Comparison of ENCODE assay signal across 8 cellular contexts in the genomic region with DNA sequence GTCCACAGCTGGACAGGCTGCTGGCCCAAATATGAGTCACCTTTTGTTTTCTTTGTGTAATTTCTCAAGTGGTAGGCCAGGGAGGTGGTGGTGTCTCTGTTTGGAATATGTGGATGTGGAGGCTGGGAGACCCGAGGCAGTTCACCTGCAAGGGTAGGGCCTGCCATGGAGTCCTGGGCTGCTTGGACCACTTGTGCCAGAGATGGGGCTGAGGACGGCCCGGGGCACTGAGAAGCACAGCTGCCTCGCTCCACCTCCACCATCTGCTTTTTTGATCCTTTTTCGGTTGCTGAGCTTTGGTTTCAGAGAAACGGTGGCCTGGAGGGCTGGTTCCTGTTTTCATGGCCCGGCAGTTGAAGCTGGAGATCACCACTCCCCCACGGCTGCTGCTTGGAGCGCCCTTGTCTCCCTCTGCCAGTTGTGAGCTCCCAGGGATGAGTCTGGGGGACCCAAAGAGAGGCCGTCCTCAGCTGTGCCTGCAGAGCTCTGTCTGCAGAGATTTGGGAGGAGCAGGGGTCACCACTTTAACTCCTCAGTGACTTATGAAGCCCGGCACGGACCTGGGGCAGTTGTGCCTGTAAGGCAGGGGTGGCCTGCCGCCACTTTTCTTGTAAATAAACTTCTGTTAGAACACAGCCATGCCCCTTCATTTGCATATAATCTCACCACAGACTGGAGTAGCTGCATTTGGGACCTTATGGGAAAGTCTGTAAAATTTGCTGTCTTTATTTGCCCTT. TPM values are rescaled to one million over a fixed set of nuclear protein-coding genes. Genes with fewer than 3 reads are reported as not detected.
A peak's percentile ranks its signal among the peaks of the same experiment; 100 is the strongest.
DNase-seq lines count a peak whose midpoint lies in the region; ATAC-seq, FAIRE-seq and TF ChIP-seq lines count a peak whose summit lies in the region.

No MANE protein-coding gene starts in this region.

- H3K9me3 ChIP-seq in adipocyte (ENCODE audit: control insufficient read depth, low read length) (no peaks in the 10 kb centered on the region), mucosa of rectum (ENCODE audit: control insufficient read depth in 2 of 2, low read length in 2 of 2) (no peaks in the 10 kb centered on the region)

- TF ChIP-seq CTCF in KMS-11 (conservative IDR thresholded peaks at IDR 0.05; ENCODE audit: low read depth, low read length) = no peak

- no peaks in the 10 kb centered on the region; the same call in 1 of the 2 replicates for H3K36me3 ChIP-seq in KMS-11 (ENCODE audit: insufficient read depth)
- H3K36me3 ChIP-seq in adipocyte (ENCODE audit: control insufficient read depth, insufficient read depth, low read length, severe bottlenecking) = peaks cover 44% of the 10 kb centered on the region
- peaks cover 14 to 18% of the 10 kb centered on the region in 2 donors for H3K36me3 ChIP-seq in mucosa of rectum (ENCODE audit: control insufficient read depth in 2 of 2, insufficient read depth in 2 of 2, low read length in 2 of 2)

- peaks cover 76% of the 10 kb centered on the region for H3K4me1 ChIP-seq in KMS-11 (ENCODE audit: low read depth, poor library complexity, severe bottlenecking)
- peaks cover 41% of the 10 kb centered on the region for H3K4me1 ChIP-seq in adipocyte (ENCODE audit: control insufficient read depth, insufficient read depth, low read length)
- H3K4me1 ChIP-seq in mucosa of rectum (ENCODE audit: control insufficient read depth in 2 of 2, insufficient read depth in 2 of 2, low read length in 2 of 2) = peaks cover 46 to 57% of the 10 kb centered on the region in 2 donors

- H3K79me2 ChIP-seq in KMS-11 (ENCODE audit: insufficient read depth, low read depth) = peaks cover 4% of the 10 kb centered on the region; the same call in 1 of the 2 replicates

- FAIRE-seq in GM12891 (lab: Jason Lieb, UNC) = peak; percentile 94

- ATAC-seq in GM21529 (IDR thresholded peaks at IDR 0.05; ENCODE audit: unreplicated experiment) = peak; percentile 31

- no peak overlapping the region for H3K4me3 ChIP-seq in KMS-11 (IDR thresholded peaks at IDR 0.05; ENCODE audit: insufficient read depth, low read depth, low read length)
- H3K4me3 ChIP-seq in adipocyte (ENCODE audit: low read length) = no peak overlapping the region
- no peak overlapping the region for H3K4me3 ChIP-seq in mucosa of rectum (ENCODE audit: low read length in 2 of 2)

- H3K27ac ChIP-seq in KMS-11 = peak overlapping the region; percentile 76
- peak overlapping the region; percentile 56 to 82 for H3K27ac ChIP-seq in mucosa of rectum (ENCODE audit: low read depth in 2 of 2, low read length in 2 of 2)

- DNase-seq in GM12891 (ENCODE audit: insufficient read length, low spot score) (peak; percentile 61), adipocyte (ENCODE audit: low read depth) (peak; percentile 68), NCI-H146 treated with DMSO at 0.1 percent for 48 hours (lab: John Stamatoyannopoulos, UW; ENCODE audit: unreplicated experiment) (no peak), iPS-NIHi11 (ENCODE audit: low spot score) (no peak)
- DNase-seq in activated CD4-positive, alpha-beta T cell treated with anti-CD3 and anti-CD28 coated beads, Interleukin-2, amount 50 U/mL, for 1 hour = no peak

- no peaks in the 10 kb centered on the region for H4K20me1 ChIP-seq in KMS-11 (ENCODE audit: insufficient read depth)

- H3K27me3 ChIP-seq in KMS-11 (ENCODE audit: insufficient read depth, low read depth) (no peaks in the 10 kb centered on the region), adipocyte (replicated peaks; ENCODE audit: control insufficient read depth, insufficient read depth, low read length) (no peaks in the 10 kb centered on the region), mucosa of rectum (ENCODE audit: control insufficient read depth in 2 of 2, insufficient read depth in 2 of 2, low read length in 2 of 2) (no peaks in the 10 kb centered on the region)

- TF ChIP-seq POLR2A in GM12891 (IDR thresholded peaks at IDR 0.05; ENCODE audit: low read depth, low read length) = peak; percentile 29; the same call in 1 of the 2 replicates

- H3K4me2 ChIP-seq in KMS-11 = peak overlapping the region; percentile 78

- H3K9ac ChIP-seq in KMS-11 (peak overlapping the region; percentile 45; the same call in 1 of the 2 replicates), adipocyte (ENCODE audit: low read length) (peak overlapping the region; percentile 23), mucosa of rectum (ENCODE audit: low read depth in 1 of 2, low read length in 2 of 2) (no peak overlapping the region)

- peak overlapping the region; percentile 22; the same call in 1 of the 2 replicates for H2AFZ ChIP-seq in KMS-11 (ENCODE audit: low read depth)

TF ChIP-seq in GM12891, 5 proteins besides CTCF, POLR2A, EP300 and RAD21:
- TF ChIP-seq POLR2AphosphoS5 (IDR thresholded peaks at IDR 0.05; ENCODE audit: low read depth, low read length) (peak; percentile 41; the same call in 1 of the 2 replicates), TAF1 (IDR thresholded peaks at IDR 0.05; ENCODE audit: low read depth, low read length) (no peak), POU2F2 (IDR thresholded peaks at IDR 0.05; ENCODE audit: low read depth, low read length) (peak; percentile 83), SPI1 (IDR thresholded peaks at IDR 0.05; ENCODE audit: low read depth, low read length) (peak; percentile 93)

RNA-seq across cellular contexts. Expression of gene TTC7A, which starts 42.2 kb away (rescaled TPM):
- 15.0 TPM for polyA plus RNA-seq in GM12891 (2012; ENCODE audit: low read depth, missing spikeins)

Comparison
In these comparisons a context has a peak if more than half of its experiments do, and no peak if none do; other contexts are left out.
1. DNase-seq: peak in GM12891 (single experiment) and adipocyte (single experiment); none in NCI-H146 treated with DMSO at 0.1 percent for 48 hours (single experiment), iPS-NIHi11 (single experiment) and activated CD4-positive, alpha-beta T cell treated with anti-CD3 and anti-CD28 coated beads, Interleukin-2, amount 50 U/mL, for 1 hour (single experiment).
2. H3K9ac ChIP-seq: peak in KMS-11 (single experiment) and adipocyte (single experiment); none in mucosa of rectum (0 of 2).